ENCODE assay signal across 16 cellular contexts in the genomic region with DNA sequence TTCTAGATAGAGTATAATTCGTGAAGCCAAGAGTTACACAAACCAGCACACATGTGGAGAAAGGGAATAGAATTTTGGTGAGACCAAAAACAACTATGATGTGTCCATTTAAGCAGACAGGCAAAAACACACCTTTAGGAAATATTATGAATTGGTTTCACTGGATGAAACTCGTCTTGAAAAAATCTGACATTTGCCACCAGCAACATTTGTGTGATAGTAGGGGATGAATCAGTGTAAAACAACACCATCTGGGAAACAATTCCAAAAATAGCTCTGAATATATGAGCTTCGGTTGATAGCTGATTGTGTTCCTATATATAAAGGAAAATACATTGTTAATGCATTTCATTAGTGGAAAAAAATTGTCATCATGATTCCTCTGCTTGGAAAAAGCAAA.
A peak's percentile ranks its signal among the peaks of the same experiment; 100 is the strongest.
DNase-seq lines count a peak whose midpoint lies in the region; TF ChIP-seq lines count a peak whose summit lies in the region.
"Had no signal": no experiment of that assay in that cellular context is flagged by ENCODE, and none has a peak within 500 bp of the region (broad histone marks: within the 10 kb centered on the region; RNA-seq: fewer than 3 reads in every experiment).

No MANE protein-coding gene starts in this region.

- no peak overlapping the region for H3K27ac ChIP-seq in smooth muscle cell (ENCODE audit: low read depth)
- H3K27ac ChIP-seq: A549 had no signal

- H3K9ac ChIP-seq in smooth muscle cell (ENCODE audit: low read depth) = no peak overlapping the region

- peak overlapping the region; percentile 51 for H3K4me2 ChIP-seq in smooth muscle cell
- H3K4me2 ChIP-seq: A549 had no signal

- no peaks in the 10 kb centered on the region for H4K20me1 ChIP-seq in smooth muscle cell (ENCODE audit: low read depth)

- H3K4me3 Mint-ChIP-seq in type B pancreatic cell = no peak overlapping the region
- H3K4me3 Mint-ChIP-seq: CD14-positive monocyte; CD8-positive, alpha-beta T cell; HFFc6 had no signal

- peak; percentile 5 for DNase-seq in EH (ENCODE audit: low read depth)
- DNase-seq in NCI-H1694 (lab: John Stamatoyannopoulos, UW) = peak; percentile 52
- DNase-seq in cerebellar cortex (ENCODE audit: low spot score) = peak; percentile 56
- DNase-seq in smooth muscle cell (lab: John Stamatoyannopoulos, UW; ENCODE audit: unreplicated experiment) = no peak
- no peak for DNase-seq in hippocampal formation (lab: John Stamatoyannopoulos, UW)
- no peak for DNase-seq in NCI-H748 (lab: John Stamatoyannopoulos, UW; ENCODE audit: unreplicated experiment)
- no peak for DNase-seq in type B pancreatic cell (ENCODE audit: extremely low spot score, unreplicated experiment)
- DNase-seq: Caco-2; CD8-positive, alpha-beta T cell; DMS79; EL; GDM1; HCEC 1CT; HFFc6 had no signal

- H3K27me3 ChIP-seq in smooth muscle cell (ENCODE audit: low read depth) = no peaks in the 10 kb centered on the region

- H3K79me2 ChIP-seq in smooth muscle cell (ENCODE audit: low read depth) = no peaks in the 10 kb centered on the region

- no peaks in the 10 kb centered on the region for H3K9me3 ChIP-seq in smooth muscle cell (replicated peaks; ENCODE audit: low read depth)
- H3K9me3 ChIP-seq: A549, Caco-2 had no signal

- TF ChIP-seq CTCF in smooth muscle cell (IDR thresholded peaks at IDR 0.05; ENCODE audit: borderline replicate concordance, insufficient read depth, poor library complexity, severe bottlenecking) (no peak), type B pancreatic cell (conservative IDR thresholded peaks at IDR 0.05) (no peak)

- no peak overlapping the region for H2AFZ ChIP-seq in smooth muscle cell (ENCODE audit: low read depth)

- H3K4me1 ChIP-seq in smooth muscle cell (ENCODE audit: low read depth) = no peaks in the 10 kb centered on the region
- H3K4me1 ChIP-seq: A549, Caco-2 had no signal

- H3K36me3 Mint-ChIP-seq in type B pancreatic cell = no peaks in the 10 kb centered on the region
- H3K36me3 Mint-ChIP-seq: CD14-positive monocyte; CD8-positive, alpha-beta T cell had no signal

- WGBS in smooth muscle cell (ENCODE audit: low lambda C conversion rate) = 56% methylated on average over 3 of the region's 3 CpGs

- no peaks in the 10 kb centered on the region for H3F3A ChIP-seq in smooth muscle cell (ENCODE audit: low read depth)

- no peak overlapping the region for H3K27ac Mint-ChIP-seq in type B pancreatic cell
- H3K27ac Mint-ChIP-seq: CD14-positive monocyte; CD8-positive, alpha-beta T cell; HFFc6 had no signal

- H3K36me3 ChIP-seq in smooth muscle cell (ENCODE audit: low read depth) = no peaks in the 10 kb centered on the region

- H3K4me1 Mint-ChIP-seq in type B pancreatic cell (ENCODE audit: unreplicated experiment) = peaks cover 13% of the 10 kb centered on the region
- H3K4me1 Mint-ChIP-seq: CD14-positive monocyte had no signal

- peaks cover 7% of the 10 kb centered on the region for H3K27me3 Mint-ChIP-seq in type B pancreatic cell

- H3K4me3 ChIP-seq in smooth muscle cell = no peak overlapping the region
- H3K4me3 ChIP-seq: A549 had no signal

- H3K9me3 Mint-ChIP-seq in type B pancreatic cell = no peaks in the 10 kb centered on the region
- H3K9me3 Mint-ChIP-seq: CD8-positive, alpha-beta T cell had no signal

Comparison
In these comparisons a context has a peak if more than half of its experiments do, and no peak if none do; other contexts are left out.
1. DNase-seq: peak in EH (single experiment), NCI-H1694 (single experiment) and cerebellar cortex (single experiment); none in smooth muscle cell (single experiment), hippocampal formation (0 of 2), NCI-H748 (single experiment) and type B pancreatic cell (single experiment).